ENCODE assay signal across 37 cellular contexts in genomic region chr4:186560647-186561046, GRCh38. TPM values are rescaled to one million over a fixed set of nuclear protein-coding genes. Genes with fewer than 3 reads are reported as not detected.
"Had no signal": no experiment of that assay in that cellular context is flagged by ENCODE, and none has a peak within 500 bp of the region (broad histone marks: within the 10 kb centered on the region; RNA-seq: fewer than 3 reads in every experiment).

No MANE protein-coding gene starts in this region.

- H3K36me3 ChIP-seq: MG63 had no signal

- H3K9me3 ChIP-seq: MG63 had no signal

- H3K4me3 ChIP-seq: MG63 had no signal

- DNase-seq: Karpas-422, Kasumi-1, KG1, MG63, MM.1S, MV-4-11, NCI-H1048, NCI-H1092, NCI-H1092 treated with DMSO at 0.1 percent for 48 hours, NCI-H1105, NCI-H1105 treated with DMSO at 0.1 percent for 48 hours, NCI-H1417 treated with DMSO at 0.1 percent for 48 hours, NCI-H1436, NCI-H1436 treated with DMSO at 0.1 percent for 48 hours, NCI-H146, NCI-H1694, NCI-H1694 treated with DMSO at 0.1 percent for 48 hours, NCI-H187, NCI-H187 treated with DMSO at 0.1 percent for 48 hours, NCI-H1930, NCI-H2029, NCI-H2029 treated with DMSO at 0.1 percent for 48 hours, NCI-H2081, NCI-H2081 treated with DMSO at 0.1 percent for 48 hours, NCI-H2107, NCI-H2171, NCI-H2171 treated with DMSO at 0.1 percent for 48 hours, NCI-H2227 treated with DMSO at 0.1 percent for 48 hours, NCI-H226, NCI-H345, NCI-H446, NCI-H446 treated with DMSO at 0.1 percent for 48 hours, NCI-H510A had no signal

RNA-seq across cellular contexts. Expression of gene MTNR1A, which starts 5.3 kb away (rescaled TPM):
- total RNA-seq: LHCN-M2, M059J, MCF 10A, NCI-H460 had no signal
